ENCODE assay signal across 9 cellular contexts in genomic region chr19:55146078-55146647, GRCh38. TPM values are rescaled to one million over a fixed set of nuclear protein-coding genes. Genes with fewer than 3 reads are reported as not detected.
DNase-seq lines count a peak whose midpoint lies in the region; ATAC-seq and TF ChIP-seq lines count a peak whose summit lies in the region.
"Had no signal": no experiment of that assay in that cellular context is flagged by ENCODE, and none has a peak within 500 bp of the region (broad histone marks: within the 10 kb centered on the region; RNA-seq: fewer than 3 reads in every experiment).

No MANE protein-coding gene starts in this region.

- no peaks in the 10 kb centered on the region for H3K27me3 ChIP-seq in SJCRH30

- no peaks in the 10 kb centered on the region for H3K9me3 ChIP-seq in SJCRH30 (replicated peaks)

- TF ChIP-seq CTCF in glutamatergic neuron (IDR thresholded peaks at IDR 0.05; ENCODE audit: partially characterized antibody, unreplicated experiment) = peak; percentile 67

- H3K4me1 Mint-ChIP-seq in glutamatergic neuron (ENCODE audit: low read depth, unreplicated experiment) = peaks cover 6% of the 10 kb centered on the region

- DNase-seq in NCI-H1436 (lab: John Stamatoyannopoulos, UW) (peak; percentile 84), NCI-H1436 treated with DMSO at 0.1 percent for 48 hours (lab: John Stamatoyannopoulos, UW) (no peak), SJCRH30 (peak; percentile 55 to 63), glutamatergic neuron (no peak), occipital lobe (lab: John Stamatoyannopoulos, UW) (no peak)

- H3K4me1 ChIP-seq in SJCRH30 = peaks cover 19% of the 10 kb centered on the region

- no peak for TF ChIP-seq EP300 in Ishikawa (IDR thresholded peaks at IDR 0.05; ENCODE audit: borderline replicate concordance)

- H3K27ac Mint-ChIP-seq in glutamatergic neuron (ENCODE audit: unreplicated experiment) = no peak overlapping the region
- H3K27ac Mint-ChIP-seq: CD4-positive, CD25-positive, alpha-beta regulatory T cell had no signal

- H3K27me3 Mint-ChIP-seq in glutamatergic neuron (ENCODE audit: unreplicated experiment) = peaks cover 14% of the 10 kb centered on the region

- ATAC-seq in GM19324 (IDR thresholded peaks at IDR 0.05; ENCODE audit: low FRiP score, unreplicated experiment) (no peak), HG03097 (IDR thresholded peaks at IDR 0.05; ENCODE audit: low FRiP score, unreplicated experiment) (no peak)

- peaks cover 31% of the 10 kb centered on the region for H3K36me3 ChIP-seq in SJCRH30

- peak overlapping the region; percentile 58 for H3K4me3 ChIP-seq in SJCRH30

- H3K27ac ChIP-seq in SJCRH30 = no peak overlapping the region

- H3K36me3 Mint-ChIP-seq in glutamatergic neuron (ENCODE audit: unreplicated experiment) = peaks cover 5% of the 10 kb centered on the region
- H3K36me3 Mint-ChIP-seq: CD4-positive, CD25-positive, alpha-beta regulatory T cell had no signal

- peaks cover 4% of the 10 kb centered on the region for H3K9me3 Mint-ChIP-seq in glutamatergic neuron (ENCODE audit: unreplicated experiment)

- no peak overlapping the region for H3K4me3 Mint-ChIP-seq in glutamatergic neuron (ENCODE audit: unreplicated experiment)

- TF ChIP-seq RAD21 in Ishikawa (IDR thresholded peaks at IDR 0.05; ENCODE audit: low read depth) = no peak

TF ChIP-seq in Ishikawa, 13 proteins besides CTCF, POLR2A, EP300 and RAD21:
- TF ChIP-seq REST (IDR thresholded peaks at IDR 0.05; ENCODE audit: low read depth) (no peak), FOXM1 (IDR thresholded peaks at IDR 0.05; ENCODE audit: borderline replicate concordance, low read depth) (no peak), CREB1 (IDR thresholded peaks at IDR 0.05; ENCODE audit: low read depth) (no peak), TCF12 (IDR thresholded peaks at IDR 0.05; ENCODE audit: low read depth) (no peak), TAF1 (IDR thresholded peaks at IDR 0.05; ENCODE audit: low read depth) (no peak), CEBPB (IDR thresholded peaks at IDR 0.05) (no peak), YY1 (IDR thresholded peaks at IDR 0.05; ENCODE audit: low read depth) (no peak)
- TF ChIP-seq, protein P1, sequence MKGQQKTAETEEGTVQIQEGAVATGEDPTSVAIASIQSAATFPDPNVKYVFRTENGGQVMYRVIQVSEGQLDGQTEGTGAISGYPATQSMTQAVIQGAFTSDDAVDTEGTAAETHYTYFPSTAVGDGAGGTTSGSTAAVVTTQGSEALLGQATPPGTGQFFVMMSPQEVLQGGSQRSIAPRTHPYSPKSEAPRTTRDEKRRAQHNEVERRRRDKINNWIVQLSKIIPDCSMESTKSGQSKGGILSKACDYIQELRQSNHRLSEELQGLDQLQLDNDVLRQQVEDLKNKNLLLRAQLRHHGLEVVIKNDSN (IDR thresholded peaks at IDR 0.05) = no peak
- TF ChIP-seq, protein P2, sequence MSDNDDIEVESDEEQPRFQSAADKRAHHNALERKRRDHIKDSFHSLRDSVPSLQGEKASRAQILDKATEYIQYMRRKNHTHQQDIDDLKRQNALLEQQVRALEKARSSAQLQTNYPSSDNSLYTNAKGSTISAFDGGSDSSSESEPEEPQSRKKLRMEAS (IDR thresholded peaks at IDR 0.05) = peak; percentile 67
TF ChIP-seq in Ishikawa: peak in this region for 1.

RNA-seq across cellular contexts. Expression of gene TNNT1, which starts 2.8 kb away (rescaled TPM):
- 599 and 612 TPM in 2 replicates for total RNA-seq in SJCRH30 (2014; rRNA removed; shearing (Covaris generic))
- 19.3 TPM for total RNA-seq in glutamatergic neuron (ENCODE audit: unreplicated experiment)
- not detected for total RNA-seq in occipital lobe
- total RNA-seq: CD4-positive, CD25-positive, alpha-beta regulatory T cell had no signal

RNA-seq across cellular contexts. Expression of gene TNNI3, which starts 11.4 kb away (rescaled TPM):
- 2.4 and 2.5 TPM in 2 replicates for total RNA-seq in SJCRH30 (2014; rRNA removed; shearing (Covaris generic))
- 3.3 TPM for total RNA-seq in glutamatergic neuron (ENCODE audit: unreplicated experiment)
- not detected for total RNA-seq in occipital lobe
- total RNA-seq: CD4-positive, CD25-positive, alpha-beta regulatory T cell had no signal

RNA-seq across cellular contexts. Expression of gene DNAAF3, which starts 20.2 kb away (rescaled TPM):
- total RNA-seq in SJCRH30 (2014; rRNA removed; shearing (Covaris generic)) = 9.1 and 14.0 TPM in 2 replicates
- 2.4 TPM for total RNA-seq in glutamatergic neuron (ENCODE audit: unreplicated experiment)
- total RNA-seq in occipital lobe = 0.31 TPM
- total RNA-seq: CD4-positive, CD25-positive, alpha-beta regulatory T cell had no signal

RNA-seq across cellular contexts. Expression of gene PPP1R12C, which starts 28.7 kb away (rescaled TPM):
- total RNA-seq in SJCRH30 (2014; rRNA removed; shearing (Covaris generic)) = 26.2 and 30.5 TPM in 2 replicates
- total RNA-seq in glutamatergic neuron (ENCODE audit: unreplicated experiment) = 150 TPM
- total RNA-seq in occipital lobe = 20.7 TPM

RNA-seq across cellular contexts. Expression of gene SYT5, which starts 33.9 kb away (rescaled TPM):
- 0.36 TPM in 1 of 2 replicates, not detected in the other for total RNA-seq in SJCRH30 (2014; rRNA removed; shearing (Covaris generic))
- total RNA-seq in glutamatergic neuron (ENCODE audit: unreplicated experiment) = 23.7 TPM
- total RNA-seq in occipital lobe = 36.8 TPM

Comparison
In these comparisons a context has a peak if more than half of its experiments do, and no peak if none do; other contexts are left out.
1. DNase-seq: peak in NCI-H1436 (single experiment) and SJCRH30 (2 of 2); none in NCI-H1436 treated with DMSO at 0.1 percent for 48 hours (single experiment), glutamatergic neuron (single experiment) and occipital lobe (single experiment).
2. RNA of gene TNNT1, which starts 2.8 kb away (total RNA-seq): 599 to 612 TPM in SJCRH30; 19.3 TPM in glutamatergic neuron (single experiment) and not detected in occipital lobe (single experiment); every median in the first group is over 10 times any median in the second.